In the genomic region with DNA sequence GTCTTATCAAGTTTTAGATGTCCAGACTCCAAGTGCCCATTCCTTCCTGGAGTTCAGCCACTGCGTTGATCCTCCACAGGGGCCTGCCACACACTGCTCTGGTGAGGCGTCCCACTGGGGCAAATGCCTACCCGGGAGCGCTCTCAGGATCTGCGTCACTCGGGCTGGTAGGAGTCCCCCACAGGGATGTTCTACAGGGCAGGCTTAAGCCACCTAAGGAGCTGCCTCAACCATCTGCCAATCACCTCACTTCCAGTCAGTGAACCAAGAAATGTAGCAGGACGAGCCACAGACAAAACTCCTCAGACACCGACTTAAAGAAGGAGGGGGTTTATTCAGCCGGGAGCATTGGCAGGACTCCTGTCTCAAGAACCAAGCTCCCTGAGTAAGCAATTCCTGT, we compare ENCODE assay signal across 39 cellular contexts. TPM values are rescaled to one million over a fixed set of nuclear protein-coding genes. Genes with fewer than 3 reads are reported as not detected.
"Had no signal": no experiment of that assay in that cellular context is flagged by ENCODE, and none has a peak within 500 bp of the region (broad histone marks: within the 10 kb centered on the region; RNA-seq: fewer than 3 reads in every experiment).

No MANE protein-coding gene starts in this region.

- H3K9me3 ChIP-seq: MG63 had no signal

- H3K27ac ChIP-seq: KMS-11 had no signal

- H3K4me3 ChIP-seq: MG63 had no signal

- DNase-seq: Karpas-422, Kasumi-1, KBM-7, KG1, MG63, MM.1S, MV-4-11, NCI-H1048, NCI-H1092, NCI-H1092 treated with DMSO at 0.1 percent for 48 hours, NCI-H1105, NCI-H1105 treated with DMSO at 0.1 percent for 48 hours, NCI-H1417, NCI-H1417 treated with DMSO at 0.1 percent for 48 hours, NCI-H1436, NCI-H1436 treated with DMSO at 0.1 percent for 48 hours, NCI-H146, NCI-H1694, NCI-H1694 treated with DMSO at 0.1 percent for 48 hours, NCI-H187, NCI-H187 treated with DMSO at 0.1 percent for 48 hours, NCI-H1930, NCI-H2029, NCI-H2029 treated with DMSO at 0.1 percent for 48 hours, NCI-H2081, NCI-H2081 treated with DMSO at 0.1 percent for 48 hours, NCI-H2107, NCI-H2171, NCI-H2171 treated with DMSO at 0.1 percent for 48 hours, NCI-H2227 treated with DMSO at 0.1 percent for 48 hours, NCI-H226, NCI-H345, NCI-H446, NCI-H446 treated with DMSO at 0.1 percent for 48 hours had no signal

- H3K36me3 ChIP-seq: MG63 had no signal

- H3K9ac ChIP-seq: KMS-11 had no signal

RNA-seq across cellular contexts. Expression of a gene that starts 19.9 kb away (rescaled TPM):
- total RNA-seq: LHCN-M2, M059J, MCF 10A, NCI-H460 had no signal
